ENCODE assay signal across 3 cellular contexts in the genomic region with DNA sequence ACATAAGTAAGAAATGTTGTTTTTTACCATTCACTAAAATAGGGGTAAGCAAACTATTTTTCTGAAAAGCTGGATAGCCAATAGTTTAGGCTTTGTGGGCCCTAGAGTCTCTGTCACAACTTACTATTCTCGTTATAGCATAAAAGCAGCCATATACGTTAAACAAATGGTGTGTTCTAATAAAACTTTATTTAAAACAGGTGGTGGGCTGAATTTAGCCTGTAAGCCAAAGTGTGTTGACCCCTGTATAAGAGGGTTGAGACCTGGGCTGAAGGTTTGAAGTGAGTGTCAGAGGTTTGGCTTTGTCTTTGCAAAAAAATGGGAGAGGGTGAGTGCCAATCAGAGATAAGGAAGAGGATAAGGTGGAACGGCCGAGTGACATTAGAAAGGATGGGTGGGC.
TF ChIP-seq lines count a peak whose summit lies in the region.

No MANE protein-coding gene starts in this region.

TF ChIP-seq in SK-N-SH, 30 proteins besides CTCF, POLR2A, EP300 and RAD21 (continued from another document and continues in another):
- TF ChIP-seq MEF2A (IDR thresholded peaks at IDR 0.05; ENCODE audit: borderline replicate concordance, low read depth) (no peak), EZH2phosphoT487 (IDR thresholded peaks at IDR 0.05; ENCODE audit: borderline replicate concordance, low read depth) (no peak), TAF1 (IDR thresholded peaks at IDR 0.05; ENCODE audit: borderline replicate concordance, low read depth, low read length) (no peak), USF2 (IDR thresholded peaks at IDR 0.05; ENCODE audit: borderline replicate concordance, low read depth, low read length) (no peak), GATA2 (CRISPR knock-in tag; IDR thresholded peaks at IDR 0.05) (no peak), TCF12 (IDR thresholded peaks at IDR 0.05) (no peak), RCOR1 (IDR thresholded peaks at IDR 0.05; ENCODE audit: low read length) (no peak), NRF1 (IDR thresholded peaks at IDR 0.05; ENCODE audit: low read depth, low read length) (no peak), SIN3A (IDR thresholded peaks at IDR 0.05; ENCODE audit: borderline replicate concordance, low read depth, low read length) (no peak), USF1 (IDR thresholded peaks at IDR 0.05; ENCODE audit: borderline replicate concordance, low read depth) (no peak), FOXJ3 (CRISPR knock-in tag; IDR thresholded peaks at IDR 0.05) (no peak), CHD2 (IDR thresholded peaks at IDR 0.05; ENCODE audit: low read length, partially characterized antibody) (no peak), FOXM1 (IDR thresholded peaks at IDR 0.05; ENCODE audit: low read depth) (no peak), POLR2AphosphoS5 (IDR thresholded peaks at IDR 0.05; ENCODE audit: low read depth, low read length) (no peak)
- TF ChIP-seq, protein P1, sequence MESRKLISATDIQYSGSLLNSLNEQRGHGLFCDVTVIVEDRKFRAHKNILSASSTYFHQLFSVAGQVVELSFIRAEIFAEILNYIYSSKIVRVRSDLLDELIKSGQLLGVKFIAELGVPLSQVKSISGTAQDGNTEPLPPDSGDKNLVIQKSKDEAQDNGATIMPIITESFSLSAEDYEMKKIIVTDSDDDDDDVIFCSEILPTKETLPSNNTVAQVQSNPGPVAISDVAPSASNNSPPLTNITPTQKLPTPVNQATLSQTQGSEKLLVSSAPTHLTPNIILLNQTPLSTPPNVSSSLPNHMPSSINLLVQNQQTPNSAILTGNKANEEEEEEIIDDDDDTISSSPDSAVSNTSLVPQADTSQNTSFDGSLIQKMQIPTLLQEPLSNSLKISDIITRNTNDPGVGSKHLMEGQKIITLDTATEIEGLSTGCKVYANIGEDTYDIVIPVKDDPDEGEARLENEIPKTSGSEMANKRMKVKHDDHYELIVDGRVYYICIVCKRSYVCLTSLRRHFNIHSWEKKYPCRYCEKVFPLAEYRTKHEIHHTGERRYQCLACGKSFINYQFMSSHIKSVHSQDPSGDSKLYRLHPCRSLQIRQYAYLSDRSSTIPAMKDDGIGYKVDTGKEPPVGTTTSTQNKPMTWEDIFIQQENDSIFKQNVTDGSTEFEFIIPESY (IDR thresholded peaks at IDR 0.05; ENCODE audit: borderline replicate concordance, low read depth), result no peak

TF ChIP-seq in SK-N-SH treated with all-trans-retinoic acid at 6 μM for 48 hours, 23 proteins besides CTCF, POLR2A, EP300 and RAD21 (continued from another document):
- TF ChIP-seq CREB5 (CRISPR knock-in tag; IDR thresholded peaks at IDR 0.05; ENCODE audit: low read depth) (no peak), SNAI2 (CRISPR knock-in tag; IDR thresholded peaks at IDR 0.05) (no peak), ZFP3 (CRISPR knock-in tag; IDR thresholded peaks at IDR 0.05) (no peak), ISL1 (CRISPR knock-in tag; IDR thresholded peaks at IDR 0.05) (no peak), CSRNP3 (CRISPR knock-in tag; IDR thresholded peaks at IDR 0.05) (no peak), ZFP30 (CRISPR knock-in tag; IDR thresholded peaks at IDR 0.05) (no peak)

TF ChIP-seq in GM12878, 131 proteins besides CTCF, POLR2A, EP300 and RAD21 (continued from another document):
- TF ChIP-seq ZBTB40 (IDR thresholded peaks at IDR 0.05; ENCODE audit: borderline replicate concordance), result peak; percentile 82; the same call in 1 of the 2 replicates
